Comparison of ENCODE assay signal across 8 cellular contexts in the genomic region with DNA sequence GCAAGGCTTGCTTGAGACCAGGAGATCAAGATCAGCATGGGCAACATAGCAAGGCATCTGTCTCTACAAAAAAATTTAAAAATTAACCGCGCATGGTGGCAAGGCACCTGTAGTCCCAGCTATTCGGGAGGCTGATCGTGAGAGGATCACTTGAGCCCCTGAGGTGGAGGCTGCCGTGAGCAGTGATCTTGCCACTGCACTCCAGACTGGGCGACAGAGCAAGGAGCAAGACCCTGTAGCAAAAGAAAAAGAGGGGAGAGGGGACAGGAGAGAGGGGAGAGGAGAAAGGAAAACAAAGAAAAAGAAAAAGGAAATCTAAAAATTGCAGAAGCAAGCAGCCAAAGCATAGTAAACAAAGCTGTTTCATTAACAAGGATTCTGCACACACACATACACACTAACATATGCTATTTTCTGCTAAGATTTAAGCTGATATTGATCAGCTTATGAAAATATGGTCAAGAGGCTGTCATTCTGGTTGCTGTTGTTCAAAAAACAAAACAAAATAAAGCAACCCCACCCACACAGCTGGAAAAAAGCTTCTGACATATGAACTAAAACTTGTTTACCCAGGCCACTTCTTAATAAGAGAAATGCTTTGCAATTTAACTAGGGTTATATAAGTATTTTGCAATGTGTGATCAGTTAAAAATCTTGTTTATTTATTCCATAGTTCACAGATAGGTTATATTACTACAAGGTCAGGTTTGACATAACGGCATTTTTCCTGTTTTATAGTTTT. TPM values are rescaled to one million over a fixed set of nuclear protein-coding genes. Genes with fewer than 3 reads are reported as not detected.
DNase-seq lines count a peak whose midpoint lies in the region; ATAC-seq and TF ChIP-seq lines count a peak whose summit lies in the region.

No MANE protein-coding gene starts in this region.

- H3K36me3 ChIP-seq in CD4-positive, alpha-beta memory T cell (ENCODE audit: insufficient read depth, low read length) = no peaks in the 10 kb centered on the region
- peaks cover 15% of the 10 kb centered on the region for H3K36me3 ChIP-seq in OCI-LY3 (replicated peaks; ENCODE audit: low read depth, low read length)
- H3K36me3 ChIP-seq in endodermal cell (ENCODE audit: control insufficient read depth, insufficient read depth, low read length) = peaks cover 20% of the 10 kb centered on the region
- H3K36me3 ChIP-seq in parathyroid adenoma (ENCODE audit: control insufficient read depth, insufficient read depth, low read length) = no peaks in the 10 kb centered on the region

- POLR2A ChIA-PET in CD4-positive, alpha-beta memory T cell (lab: Charles Lee; ENCODE audit: partially characterized antibody) = interaction anchor here (0.8 kb wide), 1 partner anchor 51 kb away, joined by 4 read pairs; a partner anchor contains a TSS

- H3K27ac ChIP-seq in CD4-positive, alpha-beta memory T cell (ENCODE audit: low read depth, low read length) = peak overlapping the region; percentile 26
- H3K27ac ChIP-seq in OCI-LY3 (ENCODE audit: low read length) (peak overlapping the region; percentile 78), endodermal cell (ENCODE audit: low read depth, low read length) (no peak overlapping the region), parathyroid adenoma (peak overlapping the region; percentile 89)

- H3K4me1 ChIP-seq in CD4-positive, alpha-beta memory T cell (ENCODE audit: insufficient read depth, low read length) = peaks cover 25% of the 10 kb centered on the region
- H3K4me1 ChIP-seq in OCI-LY3 (ENCODE audit: low read length) (peaks cover 18% of the 10 kb centered on the region), endodermal cell (ENCODE audit: control insufficient read depth, insufficient read depth, low read length) (no peaks in the 10 kb centered on the region), parathyroid adenoma (no peaks in the 10 kb centered on the region)

- no peaks in the 10 kb centered on the region for H3K27me3 ChIP-seq in CD4-positive, alpha-beta memory T cell (ENCODE audit: insufficient read depth, low read length)
- H3K27me3 ChIP-seq in OCI-LY3 (ENCODE audit: low read depth, low read length) = no peaks in the 10 kb centered on the region
- no peaks in the 10 kb centered on the region for H3K27me3 ChIP-seq in endodermal cell (ENCODE audit: control insufficient read depth, insufficient read depth, low read length, poor library complexity, severe bottlenecking)
- H3K27me3 ChIP-seq in parathyroid adenoma (ENCODE audit: control insufficient read depth, insufficient read depth, low read length) = no peaks in the 10 kb centered on the region

- H3K9me3 ChIP-seq in CD4-positive, alpha-beta memory T cell (ENCODE audit: control insufficient read depth in 1 of 2, low read length in 2 of 2) = no peaks in the 10 kb centered on the region
- no peaks in the 10 kb centered on the region for H3K9me3 ChIP-seq in OCI-LY3 (ENCODE audit: insufficient read depth, low read length)
- H3K9me3 ChIP-seq in endodermal cell (ENCODE audit: control insufficient read depth, low read length) = no peaks in the 10 kb centered on the region
- H3K9me3 ChIP-seq in parathyroid adenoma (ENCODE audit: control insufficient read depth, low read length) = no peaks in the 10 kb centered on the region

- H3K79me2 ChIP-seq in OCI-LY3 (ENCODE audit: low read length) (peaks cover 54% of the 10 kb centered on the region), parathyroid adenoma (peaks cover 2% of the 10 kb centered on the region)

- H3K9me3 Mint-ChIP-seq in CD4-positive, alpha-beta memory T cell = no peaks in the 10 kb centered on the region
- H3K9me3 Mint-ChIP-seq in endodermal cell = no peaks in the 10 kb centered on the region

- peak overlapping the region; percentile 77 to 97 (median 88) for H3K27ac Mint-ChIP-seq in CD4-positive, alpha-beta memory T cell
- H3K27ac Mint-ChIP-seq in endodermal cell = peak overlapping the region; percentile 14

- TF ChIP-seq CTCF in OCI-LY3 (IDR thresholded peaks at IDR 0.05; ENCODE audit: low read depth, low read length) (no peak), endodermal cell (conservative IDR thresholded peaks at IDR 0.05) (no peak), parathyroid adenoma (IDR thresholded peaks at IDR 0.05) (no peak)

- DNase-seq in CD4-positive, alpha-beta memory T cell = peak in 2 of 5 donors; percentile 11 to 20
- DNase-seq in endodermal cell (no peak), Kasumi-1 (lab: John Stamatoyannopoulos, UW) (no peak), HuH-7.5 (ENCODE audit: low spot score) (no peak)
- no peak for DNase-seq in activated CD8-positive, alpha-beta memory T cell treated with anti-CD3 and anti-CD28 coated beads for 24 hours

- H3K27me3 Mint-ChIP-seq in CD4-positive, alpha-beta memory T cell = no peaks in the 10 kb centered on the region
- no peaks in the 10 kb centered on the region for H3K27me3 Mint-ChIP-seq in endodermal cell (ENCODE audit: insufficient read depth)

- H3K9ac ChIP-seq in OCI-LY3 (ENCODE audit: low read length) = peak overlapping the region; percentile 79
- peak overlapping the region; percentile 86 for H3K9ac ChIP-seq in endodermal cell (ENCODE audit: extremely low read depth, low read length, poor library complexity, severe bottlenecking)
- no peak overlapping the region for H3K9ac ChIP-seq in parathyroid adenoma

- intact Hi-C loops in CD4-positive, alpha-beta memory T cell (cut with micrococcal nuclease) = loop anchor here (5.0 kb wide), 5 partner anchors 32 to 512 kb away; a partner anchor contains a TSS

- H3K4me3 Mint-ChIP-seq in CD4-positive, alpha-beta memory T cell = peak overlapping the region; percentile 88 to 97 (median 95)
- H3K4me3 Mint-ChIP-seq in endodermal cell = peak overlapping the region; percentile 80

- H2AFZ ChIP-seq in OCI-LY3 (ENCODE audit: low read depth, low read length) (no peak overlapping the region), parathyroid adenoma (no peak overlapping the region)

- no peak overlapping the region for H3K4me3 ChIP-seq in CD4-positive, alpha-beta memory T cell (ENCODE audit: low read length in 2 of 2)
- peak overlapping the region; percentile 83 for H3K4me3 ChIP-seq in OCI-LY3 (ENCODE audit: low read length)
- H3K4me3 ChIP-seq in endodermal cell (ENCODE audit: low read length) = peak overlapping the region; percentile 100
- H3K4me3 ChIP-seq in parathyroid adenoma (ENCODE audit: low read depth, low read length) = peak overlapping the region; percentile 96

- ATAC-seq in HG03280 (IDR thresholded peaks at IDR 0.05; ENCODE audit: unreplicated experiment) = no peak

- CTCF ChIA-PET in CD4-positive, alpha-beta memory T cell (lab: Charles Lee; ENCODE audit: partially characterized antibody) = no interaction called here

- H3K4me1 Mint-ChIP-seq in CD4-positive, alpha-beta memory T cell = peaks cover 28 to 52% (median 43%) of the 10 kb centered on the region in 4 donors
- peaks cover 20% of the 10 kb centered on the region for H3K4me1 Mint-ChIP-seq in endodermal cell

- H4K20me1 ChIP-seq in OCI-LY3 (ENCODE audit: insufficient read depth, low read length) = peaks cover 4% of the 10 kb centered on the region; the same call in 1 of the 2 replicates

- 83 to 85% methylated on average over 7 of the region's 7 CpGs for WGBS in endodermal cell (ENCODE audit: insufficient coverage in 1 of 2, insufficient read length in 1 of 2), 2 experiments

- peak overlapping the region; percentile 73 for H3K4me2 ChIP-seq in OCI-LY3 (ENCODE audit: low read length)
- peak overlapping the region; percentile 74 for H3K4me2 ChIP-seq in parathyroid adenoma (ENCODE audit: low read length)

- peaks cover 13 to 24% of the 10 kb centered on the region in 2 donors for H3K36me3 Mint-ChIP-seq in CD4-positive, alpha-beta memory T cell
- peaks cover 29% of the 10 kb centered on the region for H3K36me3 Mint-ChIP-seq in endodermal cell (ENCODE audit: low read depth)

RNA-seq across cellular contexts. Expression of a gene that starts 1.8 kb away (rescaled TPM):
- 10 to 100 TPM; 36.6 to 37.7 TPM for total RNA-seq in CD4-positive, alpha-beta memory T cell
- 10 to 100 TPM; 20.2 to 25.5 TPM for polyA plus RNA-seq in CD4-positive, alpha-beta memory T cell
- 10 to 100 TPM; 39.6 to 44.6 TPM for total RNA-seq in endodermal cell
- polyA plus RNA-seq in endodermal cell (2013, experiment 1 of 2) = 35.0 TPM
- 36.1 TPM for polyA plus RNA-seq in endodermal cell (2013, experiment 2 of 2)

RNA-seq across cellular contexts. Expression of a gene that starts 12.3 kb away (rescaled TPM):
- not detected for total RNA-seq in CD4-positive, alpha-beta memory T cell
- polyA plus RNA-seq in CD4-positive, alpha-beta memory T cell = not detected
- total RNA-seq in endodermal cell = not detected
- polyA plus RNA-seq in endodermal cell (2013, experiment 1 of 2) = not detected
- polyA plus RNA-seq in endodermal cell (2013, experiment 2 of 2) = not detected

RNA-seq across cellular contexts. Expression of a gene that starts 51.5 kb away (rescaled TPM):
- total RNA-seq in CD4-positive, alpha-beta memory T cell = 10 to 100 TPM; 71.4 to 72.6 TPM
- 10 to 100 TPM in 1 of 2 donors, 1 to 10 TPM in 1; 9.8 to 14.2 TPM for polyA plus RNA-seq in CD4-positive, alpha-beta memory T cell
- total RNA-seq in endodermal cell = 10 to 100 TPM; 68.6 to 73.5 TPM
- 54.5 TPM for polyA plus RNA-seq in endodermal cell (2013, experiment 1 of 2)
- 48.1 TPM for polyA plus RNA-seq in endodermal cell (2013, experiment 2 of 2)

Comparison
In these comparisons a context has a peak if more than half of its experiments do, and no peak if none do; other contexts are left out.
1. H3K4me3 ChIP-seq: peak in OCI-LY3 (single experiment), endodermal cell (single experiment) and parathyroid adenoma (single experiment); none in CD4-positive, alpha-beta memory T cell (0 of 2).